ENCODE assay signal across 25 cellular contexts in genomic region chr2:72316774-72317173, GRCh38.
"Had no signal": no experiment of that assay in that cellular context is flagged by ENCODE, and none has a peak within 500 bp of the region (broad histone marks: within the 10 kb centered on the region; RNA-seq: fewer than 3 reads in every experiment).

No MANE protein-coding gene starts in this region.

- H3K4me1 Mint-ChIP-seq: naive B cell; nephron; stimulated activated memory B cell treated with anti-CD40 and anti-IgM and Interleukin-4, amounts not matched to agents 10 μg/mL and 1 μg/mL and 100 μg/mL, for 72 hours had no signal

- H3K27me3 ChIP-seq: pancreas, spleen, tibial artery, upper lobe of left lung, uterus had no signal

- H3K27ac Mint-ChIP-seq: nephron; stimulated activated memory B cell treated with anti-CD40 and anti-IgM and Interleukin-4, amounts not matched to agents 10 μg/mL and 1 μg/mL and 100 μg/mL, for 72 hours; stimulated activated naive CD8-positive, alpha-beta T cell treated with anti-CD3 and anti-CD28 coated beads, Interleukin-15, Interleukin-2, amounts not matched to agents 100 ng/mL and 50 ng/mL, for 24 hours had no signal

- H3K9me3 Mint-ChIP-seq: nephron; stimulated activated memory B cell treated with anti-CD40 and anti-IgM and Interleukin-4, amounts not matched to agents 10 μg/mL and 1 μg/mL and 100 μg/mL, for 72 hours; stimulated activated naive CD8-positive, alpha-beta T cell treated with anti-CD3 and anti-CD28 coated beads, Interleukin-15, Interleukin-2, amounts not matched to agents 100 ng/mL and 50 ng/mL, for 24 hours had no signal

- H3K4me3 Mint-ChIP-seq: naive B cell; nephron; stimulated activated memory B cell treated with anti-CD40 and anti-IgM and Interleukin-4, amounts not matched to agents 10 μg/mL and 1 μg/mL and 100 μg/mL, for 72 hours; stimulated activated naive CD8-positive, alpha-beta T cell treated with anti-CD3 and anti-CD28 coated beads, Interleukin-15, Interleukin-2, amounts not matched to agents 100 ng/mL and 50 ng/mL, for 24 hours had no signal

- H3K4me1 ChIP-seq: lower lobe of right lung, pancreas, prostate gland, spleen, tibial artery, upper lobe of left lung, uterus had no signal

- H3K4me3 ChIP-seq: coronary artery, lower lobe of right lung, pancreas, prostate gland, spleen, tibial artery, upper lobe of left lung, uterus had no signal

- DNase-seq: effector CD8-positive, alpha-beta T cell; foreskin melanocyte; head of caudate nucleus; hypothalamus; kidney glomerular epithelial cell; lower lobe of right lung; mesenchymal stem cell; naive B cell; occipital lobe; pancreas; spleen; stimulated activated CD4-positive, alpha-beta T cell treated with anti-CD3 and anti-CD28 coated beads, Interleukin-15, amount 100 ng/mL, for 24 hours; stimulated activated CD4-positive, alpha-beta T cell treated with anti-CD3 and anti-CD28 coated beads, Interleukin-1b, Interleukin-23, amount 100 ng/mL, for 48 hours; stimulated activated CD4-positive, alpha-beta T cell treated with anti-CD3 and anti-CD28 coated beads, Interleukin-4, amount 100 ng/mL, for 24 hours; tibial artery; upper lobe of left lung; uterus had no signal

- ATAC-seq: left lobe of liver; lower lobe of right lung; pancreas; sciatic nerve; stimulated activated memory B cell treated with anti-CD40 and anti-IgM and Interleukin-4, amounts not matched to agents 10 μg/mL and 1 μg/mL and 100 μg/mL, for 72 hours had no signal

- H3K36me3 ChIP-seq: lower lobe of right lung, pancreas, prostate gland, spleen, tibial artery, upper lobe of left lung, uterus had no signal

- H3K27ac ChIP-seq: coronary artery, lower lobe of right lung, pancreas, prostate gland, spleen, tibial artery, upper lobe of left lung, uterus had no signal

- H3K27me3 Mint-ChIP-seq: naive B cell; stimulated activated memory B cell treated with anti-CD40 and anti-IgM and Interleukin-4, amounts not matched to agents 10 μg/mL and 1 μg/mL and 100 μg/mL, for 72 hours; stimulated activated naive CD8-positive, alpha-beta T cell treated with anti-CD3 and anti-CD28 coated beads, Interleukin-15, Interleukin-2, amounts not matched to agents 100 ng/mL and 50 ng/mL, for 24 hours had no signal

- H3K36me3 Mint-ChIP-seq: naive B cell had no signal

- FAIRE-seq: islet of Langerhans, pancreas had no signal

- H3K9me3 ChIP-seq: lower lobe of right lung, pancreas, prostate gland, spleen, tibial artery, upper lobe of left lung, uterus had no signal
